ENCODE assay signal across 8 cellular contexts in the genomic region with DNA sequence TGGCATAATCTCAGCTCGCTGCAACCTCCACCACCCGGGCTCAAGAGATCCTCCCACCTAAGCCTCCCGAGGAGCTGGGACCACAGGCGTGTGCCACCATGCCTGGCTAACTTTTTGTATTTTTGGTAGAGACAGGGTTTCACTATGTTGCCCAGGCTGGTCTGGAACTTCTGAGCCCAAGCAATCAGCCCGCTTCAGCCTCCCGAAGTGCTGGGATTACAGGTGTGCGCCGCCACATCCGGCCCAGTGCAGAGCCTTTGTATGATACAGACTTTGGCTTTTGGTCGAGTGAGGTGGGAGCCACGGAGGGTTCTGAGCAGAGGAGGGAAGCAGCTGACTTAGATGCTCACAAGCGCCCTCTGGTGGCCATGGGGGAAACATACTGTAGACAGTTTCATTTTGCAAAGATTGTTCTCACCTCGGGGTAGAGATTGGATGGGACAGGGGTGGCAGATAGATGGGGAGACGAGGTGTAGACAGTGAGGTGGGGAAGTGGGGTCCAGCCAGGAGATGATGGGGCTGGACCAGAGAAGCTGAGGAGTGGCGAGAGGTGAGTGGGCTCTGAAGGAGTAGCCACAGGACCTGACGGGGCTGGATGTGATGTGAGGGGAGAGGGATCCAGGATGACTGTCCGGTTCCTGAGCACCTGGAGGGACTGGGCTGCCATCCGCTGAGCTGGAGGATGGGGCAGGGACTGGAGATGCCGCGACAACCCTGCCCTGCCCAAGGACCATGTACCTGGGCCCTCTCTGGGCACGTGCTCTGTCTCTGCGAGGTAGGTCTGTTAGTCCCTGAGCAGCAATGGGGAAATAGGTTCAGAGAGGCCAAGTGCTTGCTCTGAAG.
DNase-seq lines count a peak whose midpoint lies in the region; ATAC-seq, FAIRE-seq and TF ChIP-seq lines count a peak whose summit lies in the region.
"Not testable (repeated sequence)": the region's sequence is repeated elsewhere in the genome, so short reads cannot be mapped to it uniquely, and the experiment has no call there.

No MANE protein-coding gene starts in this region.

- peaks cover 17% of the 10 kb centered on the region; the same call in 1 of the 2 replicates for H3K79me1 ChIP-seq in H1 (ENCODE audit: low read depth, low read length)

- FAIRE-seq in GM12891 (lab: Jason Lieb, UNC) (peak; percentile 78), H1 (lab: Jason Lieb, UNC) (peak; percentile 81)
- not testable (repeated sequence) for FAIRE-seq in HepG2 (lab: Jason Lieb, UNC)

- H3K27ac Mint-ChIP-seq in T-helper 17 cell = peak overlapping the region; percentile 79

- not testable (repeated sequence) for H2BK12ac ChIP-seq in H1 (ENCODE audit: low read depth, low read length)

- ATAC-seq in T-helper 17 cell (peak; percentile 80), HepG2 (peak; percentile 58)

- H2BK15ac ChIP-seq in H1 (ENCODE audit: low read length) = not testable (repeated sequence)

- not testable (repeated sequence) for H3K4me2 ChIP-seq in H1 (ENCODE audit: insufficient read depth in 1 of 2, low read depth in 2 of 2, low read length in 2 of 2); HepG2 (ENCODE audit: low read depth, low read length)

- in situ Hi-C loops in HepG2 (cut with HindIII; ENCODE audit: extremely low pct_ligation_motif_present, low pct_unique_long_range_greater_than_20kb) = not testable (repeated sequence)

- intact Hi-C loops in HepG2 (cut with micrococcal nuclease; ENCODE audit: unreplicated experiment); vagina (cut with DNase I): not testable (repeated sequence)

- WGBS in H1 (ENCODE audit: extremely low coverage in 1 of 2, insufficient coverage in 1 of 2, insufficient read length in 1 of 2, insufficient replicate concordance in 2 of 2, low coverage in 1 of 2, low lambda C conversion rate in 2 of 2, missing lambda C conversion rate in 1 of 2), 2 experiments = 86% methylated on average over 22 of the region's 22 CpGs; no CpG with 5 or more reads in 1 of the 2 experiments
- WGBS in HepG2 (ENCODE audit: low lambda C conversion rate) = 59% methylated on average over 16 of the region's 22 CpGs

- H3K9ac ChIP-seq in H1 (replicated peaks in 1 of 4; ENCODE audit: extremely low read depth in 1 of 4, low read depth in 3 of 4, low read length in 3 of 4); HepG2 (ENCODE audit: insufficient read depth, low read depth, low read length): not testable (repeated sequence)

- TF ChIP-seq EP300 in H1 (IDR thresholded peaks at IDR 0.05; ENCODE audit: borderline replicate concordance in 1 of 2, low read depth in 2 of 2, low read length in 2 of 2); HepG2 (IDR thresholded peaks at IDR 0.05; ENCODE audit: low read depth in 2 of 2, low read length in 2 of 2); HepG2 (CRISPR knock-in tag; IDR thresholded peaks at IDR 0.05; ENCODE audit: borderline replicate concordance): not testable (repeated sequence)

- not testable (repeated sequence) for H3K36me3 Mint-ChIP-seq in T-helper 17 cell (ENCODE audit: low read depth)

- not testable (repeated sequence) for H3K14ac ChIP-seq in H1 (ENCODE audit: insufficient read length)

- not testable (repeated sequence) for H3K18ac ChIP-seq in H1 (ENCODE audit: extremely low read depth, low read length)

- H3K4ac ChIP-seq in H1 (replicated peaks; ENCODE audit: insufficient read length, low read depth, low read length) = not testable (repeated sequence)

- H2BK120ac ChIP-seq in H1 (replicated peaks; ENCODE audit: low read depth, low read length) = not testable (repeated sequence)

- not testable (repeated sequence) for BruUV-seq in HepG2 (replicated peaks; lab: Mats Ljungman, UMichigan)

- H3K56ac ChIP-seq in H1 (replicated peaks; ENCODE audit: insufficient read length, low read depth, low read length) = not testable (repeated sequence)

- not testable (repeated sequence) for H4K8ac ChIP-seq in H1 (ENCODE audit: extremely low read depth, insufficient read depth, low read length)

- TF ChIP-seq RAD21 in H1 (IDR thresholded peaks at IDR 0.05 in 1 of 2, conservative IDR thresholded peaks at IDR 0.05 in 1 of 2; ENCODE audit: low read depth in 2 of 2, low read length in 2 of 2) = peak; percentile 25 to 36; a peak in 3 of 4 replicates
- TF ChIP-seq RAD21 in HepG2 (CRISPR knock-in tag; IDR thresholded peaks at IDR 0.05) = not testable (repeated sequence)

- CTCF ChIA-PET in H1 (lab: Charles Lee; ENCODE audit: partially characterized antibody) = interaction anchor here (1.3 to 2.6 kb wide), 4 partner anchors 9 to 243 kb away, joined by 3 to 7 read pairs (median 6); no protein-coding TSS in a partner anchor
- CTCF ChIA-PET in HepG2 (lab: Yijun Ruan, JAX; ENCODE audit: low intra/inter-chr PET ratio, low total read pairs) = not testable (repeated sequence)

- H3K79me2 ChIP-seq in H1 (ENCODE audit: control insufficient read depth in 1 of 2, insufficient read depth in 2 of 2, low read length in 2 of 2) = peaks cover 43 to 99% of the 10 kb centered on the region in 2 experiments
- H3K79me2 ChIP-seq in HepG2 (ENCODE audit: insufficient read depth, low read length) = not testable (repeated sequence)

- H3K27ac ChIP-seq in H1 (ENCODE audit: low read depth, low read length); HepG2 (ENCODE audit: extremely low read length, insufficient read depth, low read length); vagina: not testable (repeated sequence)

- not testable (repeated sequence) for H3K23ac ChIP-seq in H1 (ENCODE audit: insufficient read length)

- peak; percentile 58 to 71 (median 60) for TF ChIP-seq CTCF in H1 (IDR thresholded peaks at IDR 0.05; ENCODE audit: control extremely low read depth in 1 of 3, insufficient read depth in 1 of 3, low read depth in 1 of 3, low read length in 3 of 3)
- TF ChIP-seq CTCF in HepG2 (CRISPR knock-in tag; IDR thresholded peaks at IDR 0.05) = peak; percentile 72
- peak; percentile 23 to 70 (median 50) for TF ChIP-seq CTCF in vagina (IDR thresholded peaks at IDR 0.05)

- H3K23me2 ChIP-seq in H1 (ENCODE audit: low read depth, low read length) = not testable (repeated sequence)

- H3K4me1 Mint-ChIP-seq in T-helper 17 cell = not testable (repeated sequence)

- not testable (repeated sequence) for H3K36me3 ChIP-seq in H1 (ENCODE audit: control insufficient read depth in 2 of 4, insufficient read depth in 4 of 4, low read length in 3 of 4); HepG2 (replicated peaks in 1 of 2; ENCODE audit: control insufficient read depth in 1 of 2, insufficient read depth in 2 of 2, low read length in 2 of 2); vagina

- H3K4me3 ChIP-seq in H1 (ENCODE audit: extremely low read depth in 1 of 4, insufficient read depth in 2 of 4, low read depth in 3 of 4, low read length in 4 of 4); HepG2 (replicated peaks in 1 of 3; ENCODE audit: insufficient read depth in 1 of 3, low read depth in 2 of 3, low read length in 3 of 3); vagina: not testable (repeated sequence)

- H4K91ac ChIP-seq in H1 (replicated peaks; ENCODE audit: insufficient read length, low read length) = not testable (repeated sequence)

- not testable (repeated sequence) for H2BK5ac ChIP-seq in H1 (ENCODE audit: low read depth, low read length)

- not testable (repeated sequence) for H2BK20ac ChIP-seq in H1 (ENCODE audit: low read length)

- peaks cover 19 to 22% of the 10 kb centered on the region in 2 experiments for H4K20me1 ChIP-seq in H1 (replicated peaks in 1 of 2; ENCODE audit: control insufficient read depth in 1 of 2, insufficient read depth in 2 of 2, low read length in 2 of 2)
- not testable (repeated sequence) for H4K20me1 ChIP-seq in HepG2 (ENCODE audit: insufficient read depth, low read length)

- not testable (repeated sequence) for H2AFZ ChIP-seq in H1 (ENCODE audit: low read length); HepG2 (ENCODE audit: low read length)

- H3K27me3 ChIP-seq in H1 (replicated peaks in 1 of 4; ENCODE audit: control insufficient read depth in 3 of 4, extremely low read depth in 1 of 4, insufficient read depth in 3 of 4, low read length in 3 of 4); HepG2 (ENCODE audit: control insufficient read depth in 1 of 2, insufficient read depth in 2 of 2, low read length in 2 of 2); vagina: not testable (repeated sequence)

- H2AK5ac ChIP-seq in H1 (ENCODE audit: low read depth, low read length) = not testable (repeated sequence)

- not testable (repeated sequence) for H3K27me3 Mint-ChIP-seq in T-helper 17 cell

- peak overlapping the region; percentile 85 for H3K4me3 Mint-ChIP-seq in T-helper 17 cell

- H3K9me3 ChIP-seq in T-helper 17 cell (ENCODE audit: control insufficient read depth, low read length, poor library complexity, severe bottlenecking); H1 (ENCODE audit: insufficient read depth in 2 of 2, low read depth in 1 of 2, low read length in 1 of 2); HepG2 (ENCODE audit: low read length); vagina: not testable (repeated sequence)

- TF ChIP-seq POLR2A in GM12891 (IDR thresholded peaks at IDR 0.05; ENCODE audit: low read depth, low read length); H1 (IDR thresholded peaks at IDR 0.05; ENCODE audit: control extremely low read depth in 1 of 2, low read depth in 2 of 2, low read length in 2 of 2); HepG2 (IDR thresholded peaks at IDR 0.05; ENCODE audit: insufficient read depth in 1 of 2, low read depth in 2 of 2, low read length in 2 of 2); vagina (IDR thresholded peaks at IDR 0.05): not testable (repeated sequence)

- not testable (repeated sequence) for H3K4me1 ChIP-seq in H1 (replicated peaks in 1 of 4; ENCODE audit: control insufficient read depth in 3 of 4, insufficient read depth in 4 of 4, low read length in 3 of 4); HepG2 (ENCODE audit: insufficient read depth, low read length); vagina

- H4K5ac ChIP-seq in H1 (ENCODE audit: insufficient read length, low read depth, low read length) = not testable (repeated sequence)

- DNase-seq in GM12891 (ENCODE audit: insufficient read length, low spot score) = not testable (repeated sequence)
- DNase-seq in NCI-H2081 (lab: John Stamatoyannopoulos, UW) = peak; percentile 18 to 39
- peak; percentile 56 to 69 (median 69) for DNase-seq in T-helper 17 cell
- DNase-seq in activated T-helper 1 cell treated with Interleukin-2 at 50 U/mL for 16 hours (ENCODE audit: low read depth) = peak; percentile 59
- peak in 1 of 2 experiments; percentile 87 for DNase-seq in H1 (ENCODE audit: low read depth in 1 of 2, low spot score in 2 of 2)
- peak; percentile 50 for DNase-seq in HepG2 (ENCODE audit: low spot score)
- DNase-seq in stimulated activated CD4-positive, alpha-beta T cell treated with anti-CD3 and anti-CD28 coated beads, Interleukin-15, amount 100 ng/mL, for 24 hours = peak; percentile 85
- DNase-seq in vagina (ENCODE audit: extremely low spot score in 2 of 2) = peak; percentile 67 to 69

- POLR2A ChIA-PET in H1 (lab: Charles Lee; ENCODE audit: partially characterized antibody) = interaction anchor here (0.9 kb wide), 1 partner anchor 9 kb away, joined by 4 read pairs; no protein-coding TSS in a partner anchor
- POLR2A ChIA-PET in HepG2 (lab: Yijun Ruan, JAX) = not testable (repeated sequence)
